In genomic region chr16:26511463-26511862, GRCh38 we compare ENCODE assay signal across 8 cellular contexts.
"Had no signal": no experiment of that assay in that cellular context is flagged by ENCODE, and none has a peak within 500 bp of the region (broad histone marks: within the 10 kb centered on the region; RNA-seq: fewer than 3 reads in every experiment).

No MANE protein-coding gene starts in this region.

- DNase-seq: H7, Kasumi-1, KG1 had no signal

- H3K4me1 ChIP-seq: HAP-1 had no signal

- H3K4me2 ChIP-seq: GM23338 had no signal

- FAIRE-seq: HepG2 had no signal

- H2AFZ ChIP-seq: GM23338 had no signal

- H3K36me3 ChIP-seq: HAP-1 had no signal

- H3K27ac ChIP-seq: HL-60 had no signal

- H3K4me3 ChIP-seq: GM23338, HAP-1 had no signal

- ATAC-seq: GM23338, HCT116, HepG2 had no signal

- H3K9me3 ChIP-seq: HAP-1 had no signal
